ENCODE assay signal across 20 cellular contexts in the genomic region with DNA sequence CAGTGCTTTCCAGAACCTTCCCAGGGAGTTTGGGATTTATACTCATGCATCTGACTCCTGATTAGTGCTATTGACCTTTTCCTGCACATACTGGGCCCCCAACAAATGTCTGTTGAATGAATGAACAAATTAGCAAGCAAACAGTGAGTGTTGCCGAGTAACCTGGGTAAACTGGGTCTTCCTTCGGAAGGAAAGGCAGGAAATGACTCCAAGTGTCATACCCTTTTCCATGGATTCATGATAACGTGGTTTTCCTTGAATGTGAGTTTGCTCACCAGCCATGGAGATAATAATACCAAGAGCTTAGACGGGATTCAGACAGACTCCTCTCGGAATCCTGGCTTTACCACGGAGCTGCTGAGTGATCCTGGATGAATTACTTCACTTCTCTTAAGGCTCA. TPM values are rescaled to one million over a fixed set of nuclear protein-coding genes. Genes with fewer than 3 reads are reported as not detected.
A peak's percentile ranks its signal among the peaks of the same experiment; 100 is the strongest.
DNase-seq lines count a peak whose midpoint lies in the region; ATAC-seq and TF ChIP-seq lines count a peak whose summit lies in the region.
"Had no signal": no experiment of that assay in that cellular context is flagged by ENCODE, and none has a peak within 500 bp of the region (broad histone marks: within the 10 kb centered on the region; RNA-seq: fewer than 3 reads in every experiment).

No MANE protein-coding gene starts in this region.

- H3K79me2 ChIP-seq in PC-3 (ENCODE audit: low read length) = no peaks in the 10 kb centered on the region

- H3K27ac ChIP-seq in PC-3 (ENCODE audit: low read length) = no peak overlapping the region
- H3K27ac ChIP-seq: PC-9, RWPE1, SK-N-MC had no signal

- H3K4me1 Mint-ChIP-seq in activated CD4-positive, alpha-beta T cell treated with anti-CD3 and anti-CD28 coated beads, Interleukin-2, amount 10 ng/mL, durations not matched to agents 24 days and 14 days = no peaks in the 10 kb centered on the region
- H3K4me1 Mint-ChIP-seq: CD8-positive, alpha-beta memory T cell had no signal

- no peak overlapping the region for H2AFZ ChIP-seq in PC-3 (ENCODE audit: low read length)
- H2AFZ ChIP-seq: PC-9 had no signal

- no peaks in the 10 kb centered on the region for H3K9me3 Mint-ChIP-seq in activated CD4-positive, alpha-beta T cell treated with anti-CD3 and anti-CD28 coated beads, Interleukin-2, amount 10 ng/mL, durations not matched to agents 24 days and 14 days

- ATAC-seq in PC-3 = no peak

- H3K36me3 Mint-ChIP-seq in activated CD4-positive, alpha-beta T cell treated with anti-CD3 and anti-CD28 coated beads, Interleukin-2, amount 10 ng/mL, durations not matched to agents 24 days and 14 days (ENCODE audit: low read depth) = no peaks in the 10 kb centered on the region
- H3K36me3 Mint-ChIP-seq: CD8-positive, alpha-beta memory T cell had no signal

- no peaks in the 10 kb centered on the region for H3K27me3 Mint-ChIP-seq in activated CD4-positive, alpha-beta T cell treated with anti-CD3 and anti-CD28 coated beads, Interleukin-2, amount 10 ng/mL, durations not matched to agents 24 days and 14 days

- H3K4me3 ChIP-seq in PC-3 (ENCODE audit: low read length) = no peak overlapping the region
- H3K4me3 ChIP-seq: PC-9, SK-N-MC had no signal

- no peaks in the 10 kb centered on the region for H4K20me1 ChIP-seq in PC-3 (ENCODE audit: low read length)

- no peaks in the 10 kb centered on the region for H3K4me1 ChIP-seq in PC-3 (ENCODE audit: insufficient read depth, low read length)

- intact Hi-C loops in PC-3 (cut with micrococcal nuclease) = no loop called here
- intact Hi-C loops in activated CD4-positive, alpha-beta T cell treated with anti-CD3 and anti-CD28 coated beads, Interleukin-2, amount 10 ng/mL, durations not matched to agents 24 days and 14 days (cut with micrococcal nuclease) = loop anchor here (10.0 kb wide), 2 partner anchors 77 to 163 kb away; no protein-coding TSS in a partner anchor

- no peak overlapping the region for H3K4me3 Mint-ChIP-seq in activated CD4-positive, alpha-beta T cell treated with anti-CD3 and anti-CD28 coated beads, Interleukin-2, amount 10 ng/mL, durations not matched to agents 24 days and 14 days
- H3K4me3 Mint-ChIP-seq: CD8-positive, alpha-beta memory T cell had no signal

- H3K9ac ChIP-seq in PC-3 (ENCODE audit: low read length) = no peak overlapping the region

- no peak overlapping the region for H3K27ac Mint-ChIP-seq in activated CD4-positive, alpha-beta T cell treated with anti-CD3 and anti-CD28 coated beads, Interleukin-2, amount 10 ng/mL, durations not matched to agents 24 days and 14 days
- H3K27ac Mint-ChIP-seq: CD8-positive, alpha-beta memory T cell had no signal

- H3K36me3 ChIP-seq in PC-3 (ENCODE audit: low read depth, low read length) = no peaks in the 10 kb centered on the region

- H3K27me3 ChIP-seq in PC-3 (ENCODE audit: low read length) = peaks cover 36% of the 10 kb centered on the region

- H3K9me2 ChIP-seq in PC-3 (replicated peaks; ENCODE audit: low read length) = no peaks in the 10 kb centered on the region

- TF ChIP-seq CTCF in PC-3 (conservative IDR thresholded peaks at IDR 0.05; ENCODE audit: low read depth, low read length) = no peak

- no TSS peak for BruUV-seq in PC-3 (replicated peaks; lab: Mats Ljungman, UMichigan)

- no peaks in the 10 kb centered on the region for H3F3A ChIP-seq in PC-3 (ENCODE audit: low read length, unreplicated experiment)

- H3K9me3 ChIP-seq in PC-3 (ENCODE audit: low read length) = 0 out of 2 replicates have a peak, but pooled peaks cover 2% of the 10 kb centered on the region

- CTCF ChIA-PET in PC-3 (lab: Charles Lee) = no interaction called here

- DNase-seq in ELR (ENCODE audit: low read depth) = peak; percentile 25
- DNase-seq in PC-3 = peak; percentile 19
- DNase-seq in glomerular endothelial cell (ENCODE audit: extremely low read depth, low read depth, low spot score) = peak; percentile 66
- DNase-seq in pulmonary artery endothelial cell (ENCODE audit: low read depth, low spot score) = peak; percentile 75
- no peak for DNase-seq in NCI-H1436 treated with DMSO at 0.1 percent for 48 hours (lab: John Stamatoyannopoulos, UW)
- no peak for DNase-seq in LoVo (ENCODE audit: low spot score)
- DNase-seq in activated CD4-positive, alpha-beta T cell treated with anti-CD3 and anti-CD28 coated beads, Interleukin-2, amount 10 ng/mL, durations not matched to agents 24 days and 14 days = no peak
- DNase-seq: AML-193; C1 segment of cervical spinal cord; CD8-positive, alpha-beta memory T cell; EL; KBM-7; NCI-H1092 treated with DMSO at 0.1 percent for 48 hours; NCI-H2029 treated with DMSO at 0.1 percent for 48 hours; NCI-H524 treated with DMSO at 0.1 percent for 48 hours; PC-9; SHP77 treated with DMSO at 0.1 percent for 48 hours; SW 1271 had no signal

- H3K4me2 ChIP-seq in PC-3 (ENCODE audit: low read length) = no peak overlapping the region
- H3K4me2 ChIP-seq: PC-9 had no signal

- POLR2A ChIA-PET in PC-3 (lab: Charles Lee; ENCODE audit: unreplicated experiment) = no interaction called here

RNA-seq across cellular contexts. Expression of a gene that starts 16.7 kb away (rescaled TPM):
- total RNA-seq in PC-3 (2014; rRNA removed) (0.11 and 0.46 TPM in 2 replicates), glomerular endothelial cell (0.64 and 3.2 TPM in 2 replicates), pulmonary artery endothelial cell (0.25 and 0.33 TPM in 2 replicates)
- 0.09 TPM in 2 replicates for total RNA-seq in activated CD4-positive, alpha-beta T cell treated with anti-CD3 and anti-CD28 coated beads, Interleukin-2, amount 10 ng/mL, durations not matched to agents 24 days and 14 days

Comparison
In these comparisons a context has a peak if more than half of its experiments do, and no peak if none do; other contexts are left out.
1. DNase-seq: peak in ELR (single experiment), PC-3 (single experiment), glomerular endothelial cell (single experiment) and pulmonary artery endothelial cell (single experiment); none in NCI-H1436 treated with DMSO at 0.1 percent for 48 hours (single experiment), LoVo (single experiment) and activated CD4-positive, alpha-beta T cell treated with anti-CD3 and anti-CD28 coated beads, Interleukin-2, amount 10 ng/mL, durations not matched to agents 24 days and 14 days (single experiment).